1 cellular context compared by ENCODE assay signal in genomic region chr13:113349491-113349890, GRCh38.
TF ChIP-seq lines count a peak whose summit lies in the region.

No MANE protein-coding gene starts in this region.

TF ChIP-seq in H1, 55 proteins besides CTCF, POLR2A, EP300 and RAD21:
- TF ChIP-seq KDM4A (IDR thresholded peaks at IDR 0.05; ENCODE audit: low read depth, low read length, severe bottlenecking) (no peak), SIN3A (conservative IDR thresholded peaks at IDR 0.05 in 1 of 2, IDR thresholded peaks at IDR 0.05 in 1 of 2; ENCODE audit: low read depth in 1 of 2, low read length in 2 of 2) (no peak), BRCA1 (IDR thresholded peaks at IDR 0.05; ENCODE audit: low read depth, low read length) (no peak), JUND (IDR thresholded peaks at IDR 0.05; ENCODE audit: low read length) (no peak), POLR2AphosphoS5 (IDR thresholded peaks at IDR 0.05; ENCODE audit: low read depth, low read length) (0 out of 2 replicates have a peak, but pooled peaks have one; percentile 2), ATF3 (IDR thresholded peaks at IDR 0.05; ENCODE audit: insufficient read depth, low read depth, low read length) (no peak), ASH2L (IDR thresholded peaks at IDR 0.05; ENCODE audit: low read length) (no peak)
